16 cellular contexts compared by ENCODE assay signal in the genomic region with DNA sequence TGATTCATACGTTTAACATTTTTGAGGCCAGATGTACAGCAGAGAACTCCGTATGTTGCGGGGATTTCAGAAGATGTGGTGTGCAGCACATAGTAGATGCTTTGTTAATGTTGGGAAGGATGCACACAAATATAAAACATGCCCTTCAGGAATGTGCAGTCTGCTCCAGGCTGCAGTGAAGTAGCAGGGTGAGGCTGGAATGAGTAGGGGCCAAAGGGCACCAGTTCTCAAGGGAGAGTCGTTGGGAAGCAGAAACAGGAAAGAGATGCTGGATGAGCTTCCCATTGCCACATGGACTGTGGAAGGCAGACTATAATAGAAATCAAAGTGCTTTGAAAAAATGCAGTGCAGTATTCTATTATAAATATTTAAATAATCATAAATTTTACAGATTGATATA.
"Had no signal": no experiment of that assay in that cellular context is flagged by ENCODE, and none has a peak within 500 bp of the region (broad histone marks: within the 10 kb centered on the region; RNA-seq: fewer than 3 reads in every experiment).

No MANE protein-coding gene starts in this region.

- H3K36me3 ChIP-seq: adrenal gland, cardiac muscle cell, neutrophil, tibial artery, vagina had no signal

- H3K9ac ChIP-seq: parathyroid adenoma had no signal

- H3K4me1 ChIP-seq: parathyroid adenoma, vagina had no signal

- H2AFZ ChIP-seq: parathyroid adenoma had no signal

- H3K9me3 ChIP-seq: adrenal gland, neutrophil, tibial artery, vagina had no signal

- H3K27me3 ChIP-seq: adrenal gland, cardiac muscle cell, neutrophil, vagina had no signal

- FAIRE-seq: endometrium had no signal

- H3K27ac ChIP-seq: neutrophil, parathyroid adenoma, tibial artery, vagina had no signal

- DNase-seq: activated CD4-positive, alpha-beta T cell treated with anti-CD3 and anti-CD28 coated beads for 1 hour; activated CD4-positive, alpha-beta T cell treated with anti-CD3 and anti-CD28 coated beads, Interleukin-2, amount 50 U/mL, for 48 hours; adrenal gland; midbrain; naive thymus-derived CD4-positive, alpha-beta T cell; stimulated activated CD4-positive, alpha-beta T cell treated with anti-CD3 and anti-CD28 coated beads, Interleukin-4, amount 100 ng/mL, for 24 hours; stimulated activated naive CD4-positive, alpha-beta T cell; T-helper 1 cell; tibial artery had no signal

- H3K4me3 ChIP-seq: adrenal gland, cardiac muscle cell, lung, tibial artery, vagina had no signal

- H3K79me2 ChIP-seq: parathyroid adenoma had no signal

- ATAC-seq: esophagus mucosa; naive thymus-derived CD4-positive, alpha-beta T cell had no signal
